ENCODE assay signal across 8 cellular contexts in genomic region chr15:81323944-81324881, GRCh38. TPM values are rescaled to one million over a fixed set of nuclear protein-coding genes. Genes with fewer than 3 reads are reported as not detected.
A peak's percentile ranks its signal among the peaks of the same experiment; 100 is the strongest.
DNase-seq lines count a peak whose midpoint lies in the region; TF ChIP-seq lines count a peak whose summit lies in the region.

TSS of gene STARD5 (minus strand) at chr15:81324141. CDS start at chr15:81324099, 42 bp downstream.

- no peaks in the 10 kb centered on the region for H3K9me3 ChIP-seq in testis

- H3K9me3 Mint-ChIP-seq in HFFc6: no peaks in the 10 kb centered on the region

- no peaks in the 10 kb centered on the region for H3K27me3 ChIP-seq in testis

- peak; percentile 62 for TF ChIP-seq POLR2A in testis (IDR thresholded peaks at IDR 0.05)

- H3K27ac Mint-ChIP-seq in HFFc6: peak within 1 kb of the TSS; percentile 90

- WGBS in testis, 2 donors: 0% methylated on average over 32 to 67 of the region's 67 CpGs

- peaks cover 4% of the 10 kb centered on the region; the same call in 1 of the 2 replicates for H3K36me3 Mint-ChIP-seq in HFFc6 (ENCODE audit: low read depth)

- H3K4me3 Mint-ChIP-seq in HFFc6: peak within 1 kb of the TSS; percentile 100

- no peak for TF ChIP-seq CTCF in HFFc6 (IDR thresholded peaks at IDR 0.05)
- TF ChIP-seq CTCF in testis (IDR thresholded peaks at IDR 0.05): no peak

- H3K27ac ChIP-seq in testis: peak within 1 kb of the TSS; percentile 66 to 80

- H3K4me3 ChIP-seq in testis: peak within 1 kb of the TSS; percentile 71 to 86

- no peaks in the 10 kb centered on the region for H3K27me3 Mint-ChIP-seq in HFFc6 (ENCODE audit: insufficient read depth)

- no peaks in the 10 kb centered on the region for H3K36me3 ChIP-seq in testis (ENCODE audit: low read depth, missing control alignments)

- intact Hi-C loops in testis (cut with DNase I; ENCODE audit: low total_unique reads): no loop called here

- H3K4me1 ChIP-seq in testis: peaks cover 14% of the 10 kb centered on the region

- DNase-seq in GM04504 (ENCODE audit: low read depth) (peak; percentile 94), HFFc6 (peak; percentile 97), NAMALWA (ENCODE audit: low spot score) (peak; percentile 96), SK-N-DZ (ENCODE audit: low spot score) (peak; percentile 94), glomerular endothelial cell (ENCODE audit: extremely low read depth, low read depth, low spot score) (peak; percentile 50), occipital lobe (lab: John Stamatoyannopoulos, UW) (peak; percentile 99), testis (peak; percentile 100)
- peak; percentile 98 for DNase-seq in activated naive CD4-positive, alpha-beta T cell treated with anti-CD3 and anti-CD28 coated beads, Interleukin-2, amount 50 U/mL, for 16 hours

- peaks cover 57% of the 10 kb centered on the region for H3K4me1 Mint-ChIP-seq in HFFc6 (ENCODE audit: low read depth)

RNA-seq across cellular contexts. Expression of gene STARD5, which starts in this region (rescaled TPM):
- 1 to 10 TPM; 2.7 to 4.0 (median 3.6) TPM for total RNA-seq in HFFc6 (2021; fragmentation: NEBNext Ultra II Directional; extraction: Animal tissue kit (Norgen Biotek cat#: 25700))
- polyA plus RNA-seq in SK-N-DZ (2014; cell fraction: cytosol; rRNA removed): 0.50 and 1.0 TPM in 2 replicates
- polyA plus RNA-seq in SK-N-DZ (2014; cell fraction: nucleus; rRNA removed): 1.0 and 1.8 TPM in 2 replicates
- total RNA-seq in glomerular endothelial cell: 1.4 TPM in 2 replicates
- total RNA-seq in occipital lobe: 5.9 TPM
- 10 to 100 TPM; 15.7 to 16.2 TPM for total RNA-seq in testis
- 8.7 TPM for polyA plus RNA-seq in testis (ENCODE audit: insufficient read depth, low read depth, low replicate concordance)

Comparison
In these comparisons a context has a peak if more than half of its experiments do, and no peak if none do; other contexts are left out.
1. Peak in every context shown above with its lines: DNase-seq, H3K4me3 ChIP-seq and H3K27ac ChIP-seq.
2. DNase-seq: peak in every context shown above with its lines; median percentile 100 in testis; 99 in occipital lobe; 98 in activated naive CD4-positive, alpha-beta T cell treated with anti-CD3 and anti-CD28 coated beads, Interleukin-2, amount 50 U/mL, for 16 hours; 97 in HFFc6; 96 in NAMALWA; 94 in GM04504; 94 in SK-N-DZ; 50 in glomerular endothelial cell.